In genomic region chr5:128132499-128132898, GRCh38 we compare ENCODE assay signal across 24 cellular contexts.
"Had no signal": no experiment of that assay in that cellular context is flagged by ENCODE, and none has a peak within 500 bp of the region (broad histone marks: within the 10 kb centered on the region; RNA-seq: fewer than 3 reads in every experiment).

No MANE protein-coding gene starts in this region.

- H3K4me3 ChIP-seq: left ventricle myocardium inferior, lung, ovary, right atrium auricular region, right lobe of liver, suprapubic skin, thoracic aorta, tibial artery, upper lobe of right lung had no signal

- ATAC-seq: naive thymus-derived CD4-positive, alpha-beta T cell; natural killer cell treated with Interleukin-12 subunit alpha and Interleukin-12 subunit beta and Interleukin-15 and Interleukin-18, amount 100 ng/mL, for 72 hours; right lobe of liver; stimulated activated effector memory CD8-positive, alpha-beta T cell treated with anti-CD3 and anti-CD28 coated beads, Interleukin-12 subunit alpha, Interleukin-12 subunit beta, amount 100 ng/mL, for 72 hours; upper lobe of right lung had no signal

- H3K4me1 ChIP-seq: left ventricle myocardium inferior, right atrium auricular region, right lobe of liver, suprapubic skin, tibial artery, upper lobe of right lung had no signal

- DNase-seq: hypothalamus; immature natural killer cell; kidney; left ventricle myocardium inferior; mesendoderm; naive thymus-derived CD4-positive, alpha-beta T cell; ovary; right lobe of liver; stimulated activated CD4-positive, alpha-beta T cell treated with anti-CD3 and anti-CD28 coated beads, Interleukin-12 subunit alpha, Interleukin-12 subunit beta, amount 100 ng/mL, for 4 hours; stimulated activated CD4-positive, alpha-beta T cell treated with anti-CD3 and anti-CD28 coated beads, Interleukin-15, amount 100 ng/mL, for 24 hours; stimulated activated CD4-positive, alpha-beta T cell treated with anti-CD3 and anti-CD28 coated beads, Interleukin-2, amount 100 ng/mL, for 24 hours; stimulated activated CD4-positive, alpha-beta T cell treated with anti-CD3 and anti-CD28 coated beads, Interleukin-4, amount 100 ng/mL, for 1 hour; stimulated activated naive CD4-positive, alpha-beta T cell; tibial artery; trophoblast cell; upper lobe of right lung had no signal

- H3K9me3 ChIP-seq: left ventricle myocardium inferior, ovary, right atrium auricular region, right lobe of liver, suprapubic skin, thoracic aorta, tibial artery, upper lobe of right lung had no signal

- H3K36me3 ChIP-seq: ovary, right atrium auricular region, right lobe of liver had no signal

- FAIRE-seq: islet of Langerhans, urothelium cell line had no signal
